10 cellular contexts compared by ENCODE assay signal in the genomic region with DNA sequence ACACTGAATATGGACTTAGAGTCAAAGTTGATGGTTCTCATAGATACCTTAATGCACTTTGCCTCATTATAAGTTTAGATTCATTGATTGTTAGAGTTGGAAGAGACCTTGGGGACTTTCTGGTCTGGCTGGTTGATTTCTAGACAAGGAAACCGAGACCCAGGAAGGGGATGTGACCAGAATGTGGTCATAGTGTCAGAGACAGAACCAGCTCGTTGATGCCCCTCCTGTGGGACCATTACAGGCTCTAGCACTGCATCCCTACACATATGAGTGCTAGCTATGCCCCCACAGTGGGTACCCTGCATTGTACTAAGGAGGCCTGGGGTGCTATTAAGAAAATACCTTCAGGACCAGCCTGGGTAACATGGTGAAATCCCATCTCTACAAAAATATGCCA.
A peak's percentile ranks its signal among the peaks of the same experiment; 100 is the strongest.
DNase-seq lines count a peak whose midpoint lies in the region; ATAC-seq lines count a peak whose summit lies in the region.
"Had no signal": no experiment of that assay in that cellular context is flagged by ENCODE, and none has a peak within 500 bp of the region (broad histone marks: within the 10 kb centered on the region; RNA-seq: fewer than 3 reads in every experiment).

No MANE protein-coding gene starts in this region.

- no peak overlapping the region for H3K4me3 Mint-ChIP-seq in activated naive CD8-positive, alpha-beta T cell treated with anti-CD3 and anti-CD28 coated beads, Interleukin-2, amount 50 U/mL, for 24 hours
- no peak overlapping the region for H3K4me3 Mint-ChIP-seq in activated naive CD8-positive, alpha-beta T cell treated with anti-CD3 and anti-CD28 coated beads for 36 hours
- no peak overlapping the region for H3K4me3 Mint-ChIP-seq in T-helper 1 cell treated with Interleukin-12 subunit alpha and Interleukin-12 subunit beta and Interleukin-4 antibody, amounts not matched to agents 30 μg/mL and 1 μg/mL, for 36 hours
- H3K4me3 Mint-ChIP-seq in immature natural killer cell, result no peak overlapping the region
- H3K4me3 Mint-ChIP-seq in stimulated activated naive B cell treated with anti-CD40 and anti-IgM and Interleukin-4, amounts not matched to agents 10 μg/mL and 1 μg/mL and 100 μg/mL, for 72 hours, result no peak overlapping the region
- H3K4me3 Mint-ChIP-seq: GM23338 had no signal

- ATAC-seq in activated naive CD8-positive, alpha-beta T cell treated with anti-CD3 and anti-CD28 coated beads, Interleukin-2, amount 50 U/mL, for 24 hours, result peak; percentile 40
- peak; percentile 51 to 71 for ATAC-seq in stimulated activated naive B cell treated with anti-CD40 and anti-IgM and Interleukin-4, amounts not matched to agents 10 μg/mL and 1 μg/mL and 100 μg/mL, for 72 hours (replicated peaks)
- ATAC-seq in HG03432 (IDR thresholded peaks at IDR 0.05; ENCODE audit: unreplicated experiment) (no peak), esophagus mucosa (no peak)

- no peak overlapping the region for H3K27ac Mint-ChIP-seq in activated naive CD8-positive, alpha-beta T cell treated with anti-CD3 and anti-CD28 coated beads, Interleukin-2, amount 50 U/mL, for 24 hours
- no peak overlapping the region for H3K27ac Mint-ChIP-seq in activated naive CD8-positive, alpha-beta T cell treated with anti-CD3 and anti-CD28 coated beads for 36 hours
- H3K27ac Mint-ChIP-seq in T-helper 1 cell treated with Interleukin-12 subunit alpha and Interleukin-12 subunit beta and Interleukin-4 antibody, amounts not matched to agents 30 μg/mL and 1 μg/mL, for 36 hours, result peak overlapping the region; percentile 59
- H3K27ac Mint-ChIP-seq in immature natural killer cell, result peak overlapping the region in 3 of 6 donors; percentile 21 to 51 (median 42)
- H3K27ac Mint-ChIP-seq in stimulated activated naive B cell treated with anti-CD40 and anti-IgM and Interleukin-4, amounts not matched to agents 10 μg/mL and 1 μg/mL and 100 μg/mL, for 72 hours, result peak overlapping the region; percentile 25
- H3K27ac Mint-ChIP-seq: GM23338 had no signal

- H3K36me3 Mint-ChIP-seq in activated naive CD8-positive, alpha-beta T cell treated with anti-CD3 and anti-CD28 coated beads, Interleukin-2, amount 50 U/mL, for 24 hours (ENCODE audit: low read depth), result peaks cover 12% of the 10 kb centered on the region
- H3K36me3 Mint-ChIP-seq in activated naive CD8-positive, alpha-beta T cell treated with anti-CD3 and anti-CD28 coated beads for 36 hours, result peaks cover 9% of the 10 kb centered on the region
- peaks cover 10% of the 10 kb centered on the region for H3K36me3 Mint-ChIP-seq in T-helper 1 cell treated with Interleukin-12 subunit alpha and Interleukin-12 subunit beta and Interleukin-4 antibody, amounts not matched to agents 30 μg/mL and 1 μg/mL, for 36 hours (ENCODE audit: low read depth)
- H3K36me3 Mint-ChIP-seq in immature natural killer cell, result peaks cover 0 to 10% (median 7%) of the 10 kb centered on the region in 3 donors
- H3K36me3 Mint-ChIP-seq in stimulated activated naive B cell treated with anti-CD40 and anti-IgM and Interleukin-4, amounts not matched to agents 10 μg/mL and 1 μg/mL and 100 μg/mL, for 72 hours, result peaks cover 15 to 32% of the 10 kb centered on the region in 2 donors

- peaks cover 18% of the 10 kb centered on the region for H3K4me1 Mint-ChIP-seq in activated naive CD8-positive, alpha-beta T cell treated with anti-CD3 and anti-CD28 coated beads, Interleukin-2, amount 50 U/mL, for 24 hours
- H3K4me1 Mint-ChIP-seq in activated naive CD8-positive, alpha-beta T cell treated with anti-CD3 and anti-CD28 coated beads for 36 hours, result peaks cover 3% of the 10 kb centered on the region
- peaks cover 27% of the 10 kb centered on the region for H3K4me1 Mint-ChIP-seq in T-helper 1 cell treated with Interleukin-12 subunit alpha and Interleukin-12 subunit beta and Interleukin-4 antibody, amounts not matched to agents 30 μg/mL and 1 μg/mL, for 36 hours (ENCODE audit: low read depth)
- peaks cover 18 to 22% of the 10 kb centered on the region in 2 donors for H3K4me1 Mint-ChIP-seq in immature natural killer cell
- H3K4me1 Mint-ChIP-seq in stimulated activated naive B cell treated with anti-CD40 and anti-IgM and Interleukin-4, amounts not matched to agents 10 μg/mL and 1 μg/mL and 100 μg/mL, for 72 hours, result peaks cover 14 to 26% of the 10 kb centered on the region in 2 donors
- H3K4me1 Mint-ChIP-seq: GM23338 had no signal

- no peaks in the 10 kb centered on the region for H3K9me3 Mint-ChIP-seq in activated naive CD8-positive, alpha-beta T cell treated with anti-CD3 and anti-CD28 coated beads, Interleukin-2, amount 50 U/mL, for 24 hours
- H3K9me3 Mint-ChIP-seq in activated naive CD8-positive, alpha-beta T cell treated with anti-CD3 and anti-CD28 coated beads for 36 hours, result peaks cover 5% of the 10 kb centered on the region
- peaks cover 19% of the 10 kb centered on the region for H3K9me3 Mint-ChIP-seq in T-helper 1 cell treated with Interleukin-12 subunit alpha and Interleukin-12 subunit beta and Interleukin-4 antibody, amounts not matched to agents 30 μg/mL and 1 μg/mL, for 36 hours
- no peaks in the 10 kb centered on the region for H3K9me3 Mint-ChIP-seq in immature natural killer cell
- peaks cover 0 to 5% of the 10 kb centered on the region in 2 donors for H3K9me3 Mint-ChIP-seq in stimulated activated naive B cell treated with anti-CD40 and anti-IgM and Interleukin-4, amounts not matched to agents 10 μg/mL and 1 μg/mL and 100 μg/mL, for 72 hours

- DNase-seq in activated naive CD8-positive, alpha-beta T cell treated with anti-CD3 and anti-CD28 coated beads, Interleukin-2, amount 50 U/mL, for 24 hours, result no peak
- DNase-seq in activated naive CD8-positive, alpha-beta T cell treated with anti-CD3 and anti-CD28 coated beads for 36 hours, result no peak
- peak in 2 of 3 donors; percentile 14 to 17 for DNase-seq in immature natural killer cell
- DNase-seq in stimulated activated naive B cell treated with anti-CD40 and anti-IgM and Interleukin-4, amounts not matched to agents 10 μg/mL and 1 μg/mL and 100 μg/mL, for 72 hours, result no peak
- no peak for DNase-seq in activated CD4-positive, alpha-beta T cell treated with anti-CD3 and anti-CD28 coated beads for 1 hour
- DNase-seq: NCI-H2171 had no signal

- no peaks in the 10 kb centered on the region for H3K27me3 Mint-ChIP-seq in activated naive CD8-positive, alpha-beta T cell treated with anti-CD3 and anti-CD28 coated beads, Interleukin-2, amount 50 U/mL, for 24 hours
- no peaks in the 10 kb centered on the region for H3K27me3 Mint-ChIP-seq in activated naive CD8-positive, alpha-beta T cell treated with anti-CD3 and anti-CD28 coated beads for 36 hours
- H3K27me3 Mint-ChIP-seq in T-helper 1 cell treated with Interleukin-12 subunit alpha and Interleukin-12 subunit beta and Interleukin-4 antibody, amounts not matched to agents 30 μg/mL and 1 μg/mL, for 36 hours (ENCODE audit: low read depth), result no peaks in the 10 kb centered on the region
- H3K27me3 Mint-ChIP-seq in immature natural killer cell (ENCODE audit: low read depth in 3 of 3), result peaks cover 0 to 6% (median 0%) of the 10 kb centered on the region in 3 donors
- no peaks in the 10 kb centered on the region for H3K27me3 Mint-ChIP-seq in stimulated activated naive B cell treated with anti-CD40 and anti-IgM and Interleukin-4, amounts not matched to agents 10 μg/mL and 1 μg/mL and 100 μg/mL, for 72 hours

Comparison
In these comparisons a context has a peak if more than half of its experiments do, and no peak if none do; other contexts are left out.
1. ATAC-seq: peak in activated naive CD8-positive, alpha-beta T cell treated with anti-CD3 and anti-CD28 coated beads, Interleukin-2, amount 50 U/mL, for 24 hours (single experiment) and stimulated activated naive B cell treated with anti-CD40 and anti-IgM and Interleukin-4, amounts not matched to agents 10 μg/mL and 1 μg/mL and 100 μg/mL, for 72 hours (2 of 2); none in HG03432 (single experiment) and esophagus mucosa (single experiment).
2. DNase-seq: peak in immature natural killer cell (2 of 3); none in activated naive CD8-positive, alpha-beta T cell treated with anti-CD3 and anti-CD28 coated beads, Interleukin-2, amount 50 U/mL, for 24 hours (single experiment), activated naive CD8-positive, alpha-beta T cell treated with anti-CD3 and anti-CD28 coated beads for 36 hours (single experiment), stimulated activated naive B cell treated with anti-CD40 and anti-IgM and Interleukin-4, amounts not matched to agents 10 μg/mL and 1 μg/mL and 100 μg/mL, for 72 hours (single experiment) and activated CD4-positive, alpha-beta T cell treated with anti-CD3 and anti-CD28 coated beads for 1 hour (single experiment).
3. H3K27ac Mint-ChIP-seq: peak in T-helper 1 cell treated with Interleukin-12 subunit alpha and Interleukin-12 subunit beta and Interleukin-4 antibody, amounts not matched to agents 30 μg/mL and 1 μg/mL, for 36 hours (single experiment) and stimulated activated naive B cell treated with anti-CD40 and anti-IgM and Interleukin-4, amounts not matched to agents 10 μg/mL and 1 μg/mL and 100 μg/mL, for 72 hours (single experiment); none in activated naive CD8-positive, alpha-beta T cell treated with anti-CD3 and anti-CD28 coated beads, Interleukin-2, amount 50 U/mL, for 24 hours (single experiment) and activated naive CD8-positive, alpha-beta T cell treated with anti-CD3 and anti-CD28 coated beads for 36 hours (single experiment).